18 cellular contexts compared by ENCODE assay signal in genomic region chr3:188946351-188946750, GRCh38.
DNase-seq lines count a peak whose midpoint lies in the region; ATAC-seq and TF ChIP-seq lines count a peak whose summit lies in the region.
"Had no signal": no experiment of that assay in that cellular context is flagged by ENCODE, and none has a peak within 500 bp of the region (broad histone marks: within the 10 kb centered on the region; RNA-seq: fewer than 3 reads in every experiment).

No MANE protein-coding gene starts in this region.

- H3K4me2 ChIP-seq in BLaER1 (peak overlapping the region; percentile 77; the same call in 1 of the 2 replicates), OCI-LY7 (ENCODE audit: low read length) (no peak overlapping the region)

- no peaks in the 10 kb centered on the region for H3K79me2 ChIP-seq in OCI-LY7 (ENCODE audit: insufficient read depth, low read depth, low read length)

- no peak overlapping the region for H3K4me3 ChIP-seq in BLaER1
- H3K4me3 ChIP-seq in Peyer's patch = peak overlapping the region in 1 of 4 donors; percentile 60
- peak overlapping the region in 1 of 2 donors; percentile 51 for H3K4me3 ChIP-seq in gastroesophageal sphincter
- no peak overlapping the region for H3K4me3 ChIP-seq in skin epidermis
- no peak overlapping the region for H3K4me3 ChIP-seq in OCI-LY7 (ENCODE audit: low read depth, low read length, poor library complexity, severe bottlenecking)

- no peaks in the 10 kb centered on the region for H3K9me3 ChIP-seq in BLaER1
- H3K9me3 ChIP-seq in Peyer's patch = peaks cover 0 to 4% (median 0%) of the 10 kb centered on the region in 4 donors
- H3K9me3 ChIP-seq in gastroesophageal sphincter = no peaks in the 10 kb centered on the region
- no peaks in the 10 kb centered on the region for H3K9me3 ChIP-seq in OCI-LY7 (ENCODE audit: low read length)

- ATAC-seq in gastroesophageal sphincter = no peak
- ATAC-seq: naive thymus-derived CD4-positive, alpha-beta T cell; T-helper 17 cell had no signal

- TF ChIP-seq CTCF in Peyer's patch (IDR thresholded peaks at IDR 0.05) (no peak), gastroesophageal sphincter (IDR thresholded peaks at IDR 0.05) (peak in 1 of 4 experiments; percentile 10), OCI-LY7 (conservative IDR thresholded peaks at IDR 0.05; ENCODE audit: low read length) (no peak)

- intact Hi-C loops in OCI-LY7 (cut with micrococcal nuclease; ENCODE audit: unreplicated experiment) = no loop called here

- no peaks in the 10 kb centered on the region for H3K9me2 ChIP-seq in OCI-LY7 (ENCODE audit: insufficient read depth, low read length)

- DNase-seq in Peyer's patch (no peak), OCI-LY7 (ENCODE audit: low spot score) (no peak), NCI-H524 treated with DMSO at 0.1 percent for 48 hours (lab: John Stamatoyannopoulos, UW) (no peak), medulla oblongata (ENCODE audit: extremely low spot score) (no peak)
- DNase-seq in activated effector memory CD4-positive, alpha-beta T cell treated with anti-CD3 and anti-CD28 coated beads, Interleukin-2, amount 50 U/mL, for 16 hours = no peak
- DNase-seq: activated CD4-positive, alpha-beta T cell treated with anti-CD3 and anti-CD28 coated beads, Interleukin-2, amount 10 ng/mL, durations not matched to agents 7 days and 5 days; effector memory CD4-positive, alpha-beta T cell; foreskin melanocyte; kidney; naive thymus-derived CD4-positive, alpha-beta T cell; NCI-H1105; NCI-H226; OCI-M1; T-helper 17 cell had no signal

- TF ChIP-seq EP300 in gastroesophageal sphincter (IDR thresholded peaks at IDR 0.05) = no peak

- 89% methylated on average over 5 of the region's 5 CpGs; no CpG with 5 or more reads in 1 of the 2 donors for WGBS in gastroesophageal sphincter (ENCODE audit: low coverage in 1 of 2), 2 donors

- no peak for TF ChIP-seq POLR2A in Peyer's patch (IDR thresholded peaks at IDR 0.05)
- TF ChIP-seq POLR2A in gastroesophageal sphincter (IDR thresholded peaks at IDR 0.05) = no peak

- H3K4me1 ChIP-seq in BLaER1 (peaks cover 28% of the 10 kb centered on the region), Peyer's patch (peaks cover under 1 to 35% (median 8%) of the 10 kb centered on the region in 4 donors), gastroesophageal sphincter (peaks cover 6 to 68% (median 29%) of the 10 kb centered on the region in 3 donors), OCI-LY7 (ENCODE audit: insufficient read depth, low read length, poor library complexity, severe bottlenecking) (peaks cover under 1% of the 10 kb centered on the region)

- H4K20me1 ChIP-seq in BLaER1 = no peaks in the 10 kb centered on the region
- no peaks in the 10 kb centered on the region for H4K20me1 ChIP-seq in OCI-LY7 (ENCODE audit: insufficient read depth, low read length)
- H4K20me1 ChIP-seq: BLaER1 treated with 17β-estradiol and CSF1 and Interleukin-3, amounts not matched to agents 10 nM and 100 nM had no signal

- CTCF ChIA-PET in OCI-LY7 (lab: Charles Lee; ENCODE audit: unreplicated experiment) = no interaction called here

- H3K27me3 ChIP-seq in BLaER1 (no peaks in the 10 kb centered on the region), Peyer's patch (no peaks in the 10 kb centered on the region), gastroesophageal sphincter (no peaks in the 10 kb centered on the region)
- H3K27me3 ChIP-seq: BLaER1 treated with 17β-estradiol and CSF1 and Interleukin-3, amounts not matched to agents 10 nM and 100 nM had no signal

- no peak overlapping the region for H3K27ac ChIP-seq in BLaER1
- H3K27ac ChIP-seq in Peyer's patch = peak overlapping the region in 3 of 4 donors; percentile 65 to 90 (median 89)
- peak overlapping the region; percentile 85 to 98 (median 95) for H3K27ac ChIP-seq in gastroesophageal sphincter
- peak overlapping the region in 14 of 21 experiments; percentile 40 to 95 (median 80) for H3K27ac ChIP-seq in skin epidermis
- no peak overlapping the region for H3K27ac ChIP-seq in OCI-LY7 (ENCODE audit: low read depth, low read length, poor library complexity, severe bottlenecking)

- H3K36me3 ChIP-seq in BLaER1 (no peaks in the 10 kb centered on the region), Peyer's patch (no peaks in the 10 kb centered on the region), gastroesophageal sphincter (no peaks in the 10 kb centered on the region), OCI-LY7 (ENCODE audit: insufficient read depth, low read length) (no peaks in the 10 kb centered on the region)

- POLR2A ChIA-PET in OCI-LY7 (lab: Charles Lee) = interaction anchor here (0.5 kb wide), 1 partner anchor 702 kb away, joined by 3 read pairs; no protein-coding TSS in a partner anchor

- H2AFZ ChIP-seq in OCI-LY7 (ENCODE audit: low read length) = no peak overlapping the region

- BruUV-seq in OCI-LY7 (replicated peaks; lab: Mats Ljungman, UMichigan) = no TSS peak

- no peak overlapping the region for H3K9ac ChIP-seq in BLaER1

Comparison
In these comparisons a context has a peak if more than half of its experiments do, and no peak if none do; other contexts are left out.
1. H3K27ac ChIP-seq: peak in Peyer's patch (3 of 4), gastroesophageal sphincter (4 of 4) and skin epidermis (14 of 21); none in BLaER1 (single experiment) and OCI-LY7 (single experiment).